1 cellular context compared by ENCODE assay signal in genomic region chr5:32280656-32281081, GRCh38.
TF ChIP-seq lines count a peak whose summit lies in the region.

No MANE protein-coding gene starts in this region.

TF ChIP-seq in GM12878, 131 proteins besides CTCF, POLR2A, EP300 and RAD21 (continued from another document and continues in another):
- TF ChIP-seq, protein P1, sequence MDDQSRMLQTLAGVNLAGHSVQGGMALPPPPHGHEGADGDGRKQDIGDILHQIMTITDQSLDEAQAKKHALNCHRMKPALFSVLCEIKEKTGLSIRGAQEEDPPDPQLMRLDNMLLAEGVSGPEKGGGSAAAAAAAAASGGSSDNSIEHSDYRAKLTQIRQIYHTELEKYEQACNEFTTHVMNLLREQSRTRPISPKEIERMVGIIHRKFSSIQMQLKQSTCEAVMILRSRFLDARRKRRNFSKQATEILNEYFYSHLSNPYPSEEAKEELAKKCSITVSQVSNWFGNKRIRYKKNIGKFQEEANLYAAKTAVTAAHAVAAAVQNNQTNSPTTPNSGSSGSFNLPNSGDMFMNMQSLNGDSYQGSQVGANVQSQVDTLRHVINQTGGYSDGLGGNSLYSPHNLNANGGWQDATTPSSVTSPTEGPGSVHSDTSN (IDR thresholded peaks at IDR 0.05; ENCODE audit: insufficient replicate concordance, low read depth, low read length), result peak; percentile 27
- TF ChIP-seq, protein P2, sequence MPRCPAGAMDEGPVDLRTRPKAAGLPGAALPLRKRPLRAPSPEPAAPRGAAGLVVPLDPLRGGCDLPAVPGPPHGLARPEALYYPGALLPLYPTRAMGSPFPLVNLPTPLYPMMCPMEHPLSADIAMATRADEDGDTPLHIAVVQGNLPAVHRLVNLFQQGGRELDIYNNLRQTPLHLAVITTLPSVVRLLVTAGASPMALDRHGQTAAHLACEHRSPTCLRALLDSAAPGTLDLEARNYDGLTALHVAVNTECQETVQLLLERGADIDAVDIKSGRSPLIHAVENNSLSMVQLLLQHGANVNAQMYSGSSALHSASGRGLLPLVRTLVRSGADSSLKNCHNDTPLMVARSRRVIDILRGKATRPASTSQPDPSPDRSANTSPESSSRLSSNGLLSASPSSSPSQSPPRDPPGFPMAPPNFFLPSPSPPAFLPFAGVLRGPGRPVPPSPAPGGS (IDR thresholded peaks at IDR 0.05; ENCODE audit: borderline replicate concordance, insufficient read depth, low read depth, low read length, poor library complexity, severe bottlenecking), result no peak
- TF ChIP-seq CBX5 (IDR thresholded peaks at IDR 0.05; ENCODE audit: low read depth) (peak; percentile 54; the same call in 1 of the 2 replicates), CREM (IDR thresholded peaks at IDR 0.05; ENCODE audit: low read depth) (peak; percentile 34; the same call in 1 of the 2 replicates), EGR1 (IDR thresholded peaks at IDR 0.05; ENCODE audit: borderline replicate concordance in 1 of 2, low read depth in 2 of 2, low read length in 2 of 2) (peak in 1 of 2 experiments; percentile 42; a peak in 1 of 3 replicates), FOXK2 (IDR thresholded peaks at IDR 0.05) (no peak), NFXL1 (IDR thresholded peaks at IDR 0.05; ENCODE audit: borderline replicate concordance) (no peak), LARP7 (IDR thresholded peaks at IDR 0.05) (no peak), RUNX3 (IDR thresholded peaks at IDR 0.05; ENCODE audit: low read length) (peak; percentile 46), RELB (IDR thresholded peaks at IDR 0.05; ENCODE audit: low read depth) (0 out of 2 replicates have a peak, but pooled peaks have one; percentile 55), ZNF207 (IDR thresholded peaks at IDR 0.05; ENCODE audit: borderline replicate concordance) (no peak), ATF2 (IDR thresholded peaks at IDR 0.05; ENCODE audit: low read length) (peak; percentile 73), CBFB (IDR thresholded peaks at IDR 0.05; ENCODE audit: low read depth) (0 out of 2 replicates have a peak, but pooled peaks have one; percentile 23), HDAC2 (IDR thresholded peaks at IDR 0.05) (no peak), IKZF1 (conservative IDR thresholded peaks at IDR 0.05) (no peak), MTA2 (IDR thresholded peaks at IDR 0.05; ENCODE audit: low read depth) (peak; percentile 46; the same call in 1 of the 2 replicates), SRF (IDR thresholded peaks at IDR 0.05; ENCODE audit: low read depth in 2 of 2, low read length in 2 of 2) (peak; percentile 74 to 92), MTA3 (IDR thresholded peaks at IDR 0.05; ENCODE audit: borderline replicate concordance, low read length) (peak; percentile 52; the same call in 1 of the 2 replicates), ZBED1 (IDR thresholded peaks at IDR 0.05; ENCODE audit: borderline replicate concordance) (no peak), MYC (IDR thresholded peaks at IDR 0.05; ENCODE audit: insufficient read depth, insufficient read length, insufficient replicate concordance, low read length, severe bottlenecking) (no peak), MEF2B (IDR thresholded peaks at IDR 0.05; ENCODE audit: partially characterized antibody, poor library complexity, severe bottlenecking) (peak; percentile 75), RAD51 (IDR thresholded peaks at IDR 0.05) (no peak), ZNF592 (IDR thresholded peaks at IDR 0.05) (no peak), MEF2A (IDR thresholded peaks at IDR 0.05; ENCODE audit: insufficient read depth, low read depth, low read length) (peak; percentile 83), ATF7 (IDR thresholded peaks at IDR 0.05; ENCODE audit: low read depth) (peak; percentile 57), BHLHE40 (IDR thresholded peaks at IDR 0.05; ENCODE audit: borderline replicate concordance in 1 of 2, low read depth in 2 of 2, low read length in 1 of 2) (no peak), NR2C2 (IDR thresholded peaks at IDR 0.05; ENCODE audit: borderline replicate concordance, control insufficient read depth, insufficient read length, low read depth) (no peak), POLR2AphosphoS2 (IDR thresholded peaks at IDR 0.05; ENCODE audit: low read depth, low read length) (no peak), PML (IDR thresholded peaks at IDR 0.05; ENCODE audit: low read length) (peak; percentile 69; the same call in 1 of the 2 replicates), ZBTB40 (IDR thresholded peaks at IDR 0.05; ENCODE audit: borderline replicate concordance) (no peak), YY1 (IDR thresholded peaks at IDR 0.05; ENCODE audit: low read depth, low read length) (no peak), TCF3 (IDR thresholded peaks at IDR 0.05; ENCODE audit: borderline replicate concordance, insufficient read depth, low read depth, low read length) (no peak), E4F1 (IDR thresholded peaks at IDR 0.05; ENCODE audit: borderline replicate concordance, partially characterized antibody) (no peak), JUNB (IDR thresholded peaks at IDR 0.05) (peak; percentile 66), ETV6 (conservative IDR thresholded peaks at IDR 0.05 in 1 of 2, IDR thresholded peaks at IDR 0.05 in 1 of 2; ENCODE audit: borderline replicate concordance in 1 of 2, low read depth in 1 of 2) (peak in 1 of 2 experiments; percentile 89; a peak in 1 of 4 replicates), EZH2 (IDR thresholded peaks at IDR 0.05; ENCODE audit: borderline replicate concordance, control insufficient read depth, low read depth, low read length) (no peak), PKNOX1 (IDR thresholded peaks at IDR 0.05) (peak; percentile 83)
- TF ChIP-seq, protein P3, sequence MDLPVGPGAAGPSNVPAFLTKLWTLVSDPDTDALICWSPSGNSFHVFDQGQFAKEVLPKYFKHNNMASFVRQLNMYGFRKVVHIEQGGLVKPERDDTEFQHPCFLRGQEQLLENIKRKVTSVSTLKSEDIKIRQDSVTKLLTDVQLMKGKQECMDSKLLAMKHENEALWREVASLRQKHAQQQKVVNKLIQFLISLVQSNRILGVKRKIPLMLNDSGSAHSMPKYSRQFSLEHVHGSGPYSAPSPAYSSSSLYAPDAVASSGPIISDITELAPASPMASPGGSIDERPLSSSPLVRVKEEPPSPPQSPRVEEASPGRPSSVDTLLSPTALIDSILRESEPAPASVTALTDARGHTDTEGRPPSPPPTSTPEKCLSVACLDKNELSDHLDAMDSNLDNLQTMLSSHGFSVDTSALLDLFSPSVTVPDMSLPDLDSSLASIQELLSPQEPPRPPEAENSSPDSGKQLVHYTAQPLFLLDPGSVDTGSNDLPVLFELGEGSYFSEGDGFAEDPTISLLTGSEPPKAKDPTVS (IDR thresholded peaks at IDR 0.05; ENCODE audit: low read depth, low read length), result no peak
- TF ChIP-seq, protein P4, sequence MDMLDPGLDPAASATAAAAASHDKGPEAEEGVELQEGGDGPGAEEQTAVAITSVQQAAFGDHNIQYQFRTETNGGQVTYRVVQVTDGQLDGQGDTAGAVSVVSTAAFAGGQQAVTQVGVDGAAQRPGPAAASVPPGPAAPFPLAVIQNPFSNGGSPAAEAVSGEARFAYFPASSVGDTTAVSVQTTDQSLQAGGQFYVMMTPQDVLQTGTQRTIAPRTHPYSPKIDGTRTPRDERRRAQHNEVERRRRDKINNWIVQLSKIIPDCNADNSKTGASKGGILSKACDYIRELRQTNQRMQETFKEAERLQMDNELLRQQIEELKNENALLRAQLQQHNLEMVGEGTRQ (IDR thresholded peaks at IDR 0.05; ENCODE audit: borderline replicate concordance, low read depth, low read length), result no peak
